17 cellular contexts compared by ENCODE assay signal in the genomic region with DNA sequence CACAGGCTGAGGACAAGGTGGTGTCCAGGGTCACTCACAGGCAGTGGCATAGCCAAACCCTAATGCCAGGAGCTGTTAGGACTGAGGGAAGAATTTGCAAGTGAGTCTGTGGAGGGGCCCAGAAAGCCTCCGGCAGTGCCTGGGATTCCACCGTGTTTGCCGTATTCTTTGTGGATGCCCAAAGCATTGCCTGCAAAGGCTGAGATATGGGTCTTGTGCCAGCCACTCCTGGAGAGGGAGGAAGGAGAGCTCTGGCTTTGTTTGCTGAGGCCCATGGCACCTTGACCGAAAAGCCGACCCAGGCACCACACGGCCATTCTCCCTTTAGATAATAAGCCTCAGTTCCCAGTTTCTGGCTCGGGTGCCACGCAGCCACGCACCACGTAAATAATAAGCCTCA. TPM values are rescaled to one million over a fixed set of nuclear protein-coding genes. Genes with fewer than 3 reads are reported as not detected.
DNase-seq lines count a peak whose midpoint lies in the region; ATAC-seq and TF ChIP-seq lines count a peak whose summit lies in the region.
"Had no signal": no experiment of that assay in that cellular context is flagged by ENCODE, and none has a peak within 500 bp of the region (broad histone marks: within the 10 kb centered on the region; RNA-seq: fewer than 3 reads in every experiment).

No MANE protein-coding gene starts in this region.

- H3K4me3 ChIP-seq in RWPE2 (ENCODE audit: severe bottlenecking): no peak overlapping the region
- no peak overlapping the region for H3K4me3 ChIP-seq in mesenchymal stem cell (ENCODE audit: insufficient read depth in 1 of 2, low read depth in 1 of 2, low read length in 2 of 2)
- no peak overlapping the region for H3K4me3 ChIP-seq in spleen

- H2AK5ac ChIP-seq in mesenchymal stem cell (ENCODE audit: low read length, severe bottlenecking): no peak overlapping the region

- no peak overlapping the region for H4K8ac ChIP-seq in mesenchymal stem cell (ENCODE audit: low read length)

- H3K14ac ChIP-seq in mesenchymal stem cell (ENCODE audit: low read length in 2 of 2): no peak overlapping the region

- H3K36me3 ChIP-seq in RWPE2 (ENCODE audit: low read depth): no peaks in the 10 kb centered on the region
- H3K36me3 ChIP-seq in mesenchymal stem cell (ENCODE audit: control insufficient read depth in 1 of 2, insufficient read depth in 2 of 2, low read depth in 1 of 2, low read length in 2 of 2): no peaks in the 10 kb centered on the region
- H3K36me3 ChIP-seq in spleen: no peaks in the 10 kb centered on the region
- H3K36me3 ChIP-seq: BE2C had no signal

- H4K91ac ChIP-seq in mesenchymal stem cell (ENCODE audit: low read length): no peak overlapping the region

- no peak overlapping the region for H2AFZ ChIP-seq in mesenchymal stem cell (ENCODE audit: low read depth, low read length)

- H3K18ac ChIP-seq in mesenchymal stem cell (ENCODE audit: low read depth in 1 of 2, low read length in 2 of 2): no peak overlapping the region

- H3K9me3 ChIP-seq in RWPE2 (ENCODE audit: severe bottlenecking) (no peaks in the 10 kb centered on the region), mesenchymal stem cell (ENCODE audit: control insufficient read depth, low read length) (peaks cover 3% of the 10 kb centered on the region), spleen (peaks cover 0 to 8% (median 0%) of the 10 kb centered on the region in 8 donors)
- H3K9me3 ChIP-seq: BE2C had no signal

- WGBS in mesenchymal stem cell: 91% methylated on average over 10 of the region's 10 CpGs
- WGBS in spleen, 5 donors: 74 to 93% (median 90%) methylated on average over 6 to 10 of the region's 10 CpGs

- H2BK12ac ChIP-seq in mesenchymal stem cell (ENCODE audit: low read length in 2 of 2): no peak overlapping the region

- H2BK120ac ChIP-seq in mesenchymal stem cell (ENCODE audit: low read depth, low read length): no peak overlapping the region

- no peak for TF ChIP-seq CTCF in RWPE2 (IDR thresholded peaks at IDR 0.05; ENCODE audit: poor library complexity, severe bottlenecking)
- TF ChIP-seq CTCF in spleen (IDR thresholded peaks at IDR 0.05 in 8 of 11, conservative IDR thresholded peaks at IDR 0.05 in 3 of 11): no peak

- no peak for TF ChIP-seq POLR2A in spleen (IDR thresholded peaks at IDR 0.05)

- no peak overlapping the region for H2BK5ac ChIP-seq in mesenchymal stem cell (ENCODE audit: low read depth, low read length, poor library complexity, severe bottlenecking)

- H3K4me2 ChIP-seq in mesenchymal stem cell (ENCODE audit: low read length, poor library complexity, severe bottlenecking): peak overlapping the region; percentile 8

- DNase-seq in RWPE2 (ENCODE audit: low spot score) (peak; percentile 29), mesenchymal stem cell (no peak), spleen (peak; percentile 27), RPMI8226 (no peak), GM19240 (ENCODE audit: insufficient read length, low spot score) (no peak)
- DNase-seq in activated naive CD4-positive, alpha-beta T cell treated with anti-CD3 and anti-CD28 coated beads, Interleukin-2, amount 50 U/mL, for 16 hours: no peak
- DNase-seq: ACHN; BE2C; CD4-positive, alpha-beta memory T cell; DMS153; DMS79; GF-D8; GOT3; H7; HFFc6 had no signal

- no peaks in the 10 kb centered on the region for H3K4me1 ChIP-seq in RWPE2 (ENCODE audit: insufficient read depth, poor library complexity, severe bottlenecking)
- peaks cover 1% of the 10 kb centered on the region for H3K4me1 ChIP-seq in mesenchymal stem cell (ENCODE audit: control insufficient read depth, insufficient read depth, low read depth, low read length)
- H3K4me1 ChIP-seq in spleen: peaks cover 0 to 7% (median 0%) of the 10 kb centered on the region in 6 donors
- H3K4me1 ChIP-seq: BE2C had no signal

- H3K9ac ChIP-seq in mesenchymal stem cell (ENCODE audit: low read length): no peak overlapping the region

- intact Hi-C loops in spleen (cut with DNase I; ENCODE audit: low total_unique reads): no loop called here

- H3K27me3 ChIP-seq in RWPE2 (ENCODE audit: insufficient read depth, poor library complexity, severe bottlenecking): peaks cover 7% of the 10 kb centered on the region
- peaks cover 0 to 37% of the 10 kb centered on the region in 2 experiments for H3K27me3 ChIP-seq in mesenchymal stem cell (ENCODE audit: control insufficient read depth in 1 of 2, insufficient read depth in 1 of 2, low read length in 2 of 2)
- H3K27me3 ChIP-seq in spleen (replicated peaks in 1 of 7): peaks cover 0 to 12% (median 0%) of the 10 kb centered on the region in 7 donors

- H3K4ac ChIP-seq in mesenchymal stem cell (ENCODE audit: low read depth in 1 of 2, low read length in 2 of 2): no peak overlapping the region

- no peak overlapping the region for H3K23ac ChIP-seq in mesenchymal stem cell (ENCODE audit: low read length in 2 of 2)

- ATAC-seq in RWPE2 (ENCODE audit: low read depth): no peak
- ATAC-seq: HCT116 had no signal

- H3K27ac ChIP-seq in RWPE2 (ENCODE audit: poor library complexity, severe bottlenecking): no peak overlapping the region
- H3K27ac ChIP-seq in mesenchymal stem cell (ENCODE audit: low read length, poor library complexity, severe bottlenecking): no peak overlapping the region
- peak overlapping the region in 1 of 8 donors; percentile 14 for H3K27ac ChIP-seq in spleen
- H3K27ac ChIP-seq: C4-2B had no signal

- H2BK15ac ChIP-seq in mesenchymal stem cell (ENCODE audit: low read depth, poor library complexity, severe bottlenecking): no peak overlapping the region

- H3K79me1 ChIP-seq in mesenchymal stem cell (replicated peaks; ENCODE audit: low read length, poor library complexity, severe bottlenecking): no peaks in the 10 kb centered on the region

RNA-seq across cellular contexts. Expression of gene GALNT9, which starts 35.8 kb away (rescaled TPM):
- polyA plus RNA-seq in mesenchymal stem cell (2013, experiment 1 of 2): not detected
- polyA plus RNA-seq in mesenchymal stem cell (2013, experiment 2 of 2): not detected
- total RNA-seq in spleen: 1 to 10 TPM in 5 of 7 donors, under 1 TPM in 2; 0.52 to 2.4 (median 1.4) TPM
- polyA plus RNA-seq in spleen: under 1 TPM; 0.20 to 0.51 (median 0.30) TPM
- total RNA-seq: CD4-positive, alpha-beta memory T cell; HFFc6 had no signal

Comparison
In these comparisons a context has a peak if more than half of its experiments do, and no peak if none do; other contexts are left out.
1. DNase-seq: peak in RWPE2 (single experiment) and spleen (single experiment); none in mesenchymal stem cell (single experiment), activated naive CD4-positive, alpha-beta T cell treated with anti-CD3 and anti-CD28 coated beads, Interleukin-2, amount 50 U/mL, for 16 hours (single experiment), RPMI8226 (single experiment) and GM19240 (single experiment).